ENCODE assay signal across 15 cellular contexts in the genomic region with DNA sequence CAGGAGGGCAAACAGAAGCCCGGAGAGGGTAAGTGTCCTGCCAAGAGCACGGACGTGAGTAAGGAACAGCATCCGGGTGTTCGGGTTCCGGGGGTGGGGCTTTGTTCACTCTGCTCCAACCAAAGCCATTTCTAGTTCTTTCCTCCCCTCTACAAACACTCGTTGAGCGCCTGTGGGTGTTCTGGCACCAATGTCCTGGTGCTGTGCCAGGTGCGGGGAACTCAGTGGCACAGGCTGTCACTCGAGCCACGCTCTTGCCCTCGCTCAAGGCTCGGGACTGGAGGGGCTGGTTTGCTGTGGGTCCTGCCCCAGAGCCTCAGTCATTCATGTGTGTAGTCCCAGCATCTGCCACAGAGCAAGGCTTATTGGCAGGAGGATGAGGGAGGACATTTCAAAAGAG.
DNase-seq lines count a peak whose midpoint lies in the region; FAIRE-seq and TF ChIP-seq lines count a peak whose summit lies in the region.
"Had no signal": no experiment of that assay in that cellular context is flagged by ENCODE, and none has a peak within 500 bp of the region (broad histone marks: within the 10 kb centered on the region; RNA-seq: fewer than 3 reads in every experiment).

No MANE protein-coding gene starts in this region.

- no peak overlapping the region for H3K27ac Mint-ChIP-seq in H9
- H3K27ac Mint-ChIP-seq: activated T-cell treated with anti-CD3 and anti-CD28 coated beads, Interleukin-2, amount 50 U/mL, for 72 hours; stimulated activated naive B cell treated with anti-CD40 and anti-IgM and Interleukin-4, amounts not matched to agents 10 μg/mL and 1 μg/mL and 100 μg/mL, for 72 hours had no signal

- peaks cover 2% of the 10 kb centered on the region for H3K9me1 ChIP-seq in keratinocyte (ENCODE audit: control insufficient read depth, extremely low read depth, insufficient read depth, low read length)

- H4K5ac ChIP-seq in H9 (ENCODE audit: insufficient read length, low read depth, low read length) = no peak overlapping the region

- H2BK120ac ChIP-seq in H9 (ENCODE audit: low read depth, low read length, poor library complexity, severe bottlenecking) = no peak overlapping the region

- H3K4me1 ChIP-seq in keratinocyte (ENCODE audit: control insufficient read depth, extremely low read depth, insufficient read depth, low read length) (peaks cover 3% of the 10 kb centered on the region), H9 (ENCODE audit: insufficient read depth, low read length) (peaks cover 5% of the 10 kb centered on the region; the same call in 1 of the 2 replicates)

- H4K8ac ChIP-seq in H9 (replicated peaks; ENCODE audit: insufficient read length, low read depth, low read length) = no peak overlapping the region

- no peaks in the 10 kb centered on the region for H3K36me3 ChIP-seq in keratinocyte (ENCODE audit: control insufficient read depth in 2 of 2, extremely low read depth in 1 of 2, insufficient read depth in 2 of 2, low read length in 2 of 2)

- no peak overlapping the region for H2AFZ ChIP-seq in keratinocyte (ENCODE audit: control insufficient read depth, low read length)
- H2AFZ ChIP-seq in H9 (ENCODE audit: low read length) = no peak overlapping the region

- no peak overlapping the region for H2BK15ac ChIP-seq in H9 (ENCODE audit: low read depth, low read length)

- no peak overlapping the region for H4K91ac ChIP-seq in H9 (ENCODE audit: insufficient read length, low read depth, low read length)

- peaks cover 15 to 18% of the 10 kb centered on the region in 2 experiments for H3K4me1 Mint-ChIP-seq in H9
- H3K4me1 Mint-ChIP-seq: stimulated activated naive B cell treated with anti-CD40 and anti-IgM and Interleukin-4, amounts not matched to agents 10 μg/mL and 1 μg/mL and 100 μg/mL, for 72 hours had no signal

- H3K27me3 Mint-ChIP-seq in H9 (ENCODE audit: low read depth) = peaks cover 2% of the 10 kb centered on the region
- H3K27me3 Mint-ChIP-seq: stimulated activated naive B cell treated with anti-CD40 and anti-IgM and Interleukin-4, amounts not matched to agents 10 μg/mL and 1 μg/mL and 100 μg/mL, for 72 hours had no signal

- FAIRE-seq in keratinocyte (lab: Jason Lieb, UNC) = no peak
- FAIRE-seq: D721Med, GM12891 had no signal

- peaks cover 5 to 17% (median 5%) of the 10 kb centered on the region in 3 experiments; a peak in 4 of 7 replicates for H3K36me3 Mint-ChIP-seq in H9 (ENCODE audit: insufficient read depth in 1 of 3, low read depth in 3 of 3)
- H3K36me3 Mint-ChIP-seq: stimulated activated naive B cell treated with anti-CD40 and anti-IgM and Interleukin-4, amounts not matched to agents 10 μg/mL and 1 μg/mL and 100 μg/mL, for 72 hours had no signal

- no peak overlapping the region for H3K4me3 Mint-ChIP-seq in H9
- H3K4me3 Mint-ChIP-seq: activated T-cell treated with anti-CD3 and anti-CD28 coated beads, Interleukin-2, amount 50 U/mL, for 72 hours; nephron; stimulated activated naive B cell treated with anti-CD40 and anti-IgM and Interleukin-4, amounts not matched to agents 10 μg/mL and 1 μg/mL and 100 μg/mL, for 72 hours had no signal

- DNase-seq in NCI-H1694 (lab: John Stamatoyannopoulos, UW) (peak; percentile 96), caudate nucleus (lab: John Stamatoyannopoulos, UW) (peak in 60 of 61 donors; percentile 26 to 91 (median 82)), keratinocyte (ENCODE audit: low read depth, low spot score) (no peak), substantia nigra (lab: John Stamatoyannopoulos, UW) (peak in 48 of 49 donors; percentile 41 to 95 (median 78)), H9 (no peak), AG08395 (ENCODE audit: low spot score) (no peak), epidermal melanocyte (ENCODE audit: insufficient read length, low spot score) (no peak), activated gamma-delta T cell (lab: John Stamatoyannopoulos, UW) (no peak)
- DNase-seq: activated T-cell treated with anti-CD3 and anti-CD28 coated beads, Interleukin-2, amount 50 U/mL, for 72 hours; NCI-H526; stimulated activated naive B cell treated with anti-CD40 and anti-IgM and Interleukin-4, amounts not matched to agents 10 μg/mL and 1 μg/mL and 100 μg/mL, for 72 hours had no signal

- H2AK5ac ChIP-seq in H9 (ENCODE audit: insufficient read length, low read length) = no peak overlapping the region

- H3K9me3 ChIP-seq in keratinocyte (ENCODE audit: control insufficient read depth, low read depth, low read length) = no peaks in the 10 kb centered on the region
- no peaks in the 10 kb centered on the region for H3K9me3 ChIP-seq in H9 (ENCODE audit: control insufficient read depth, low read depth, low read length)

- no peaks in the 10 kb centered on the region for H3K27me3 ChIP-seq in keratinocyte (ENCODE audit: control insufficient read depth, extremely low read depth, insufficient read depth, low read length)
- H3K27me3 ChIP-seq in H9 (ENCODE audit: insufficient read depth, low read length) = no peaks in the 10 kb centered on the region

- H2BK5ac ChIP-seq in H9 (ENCODE audit: insufficient read length, low read length) = no peak overlapping the region

- H3K4ac ChIP-seq in H9 (ENCODE audit: low read depth, low read length) = no peak overlapping the region

- no peak overlapping the region for H3K56ac ChIP-seq in H9 (ENCODE audit: insufficient read length, low read depth, low read length)

- WGBS in H9 (ENCODE audit: extremely low coverage, insufficient read length, low lambda C conversion rate) = no CpG with 5 or more reads among the region's 13 CpGs

- no peak for TF ChIP-seq CTCF in keratinocyte (optimal IDR thresholded peaks at IDR 0.05 in 1 of 3, IDR thresholded peaks at IDR 0.05 in 1 of 3, conservative IDR thresholded peaks at IDR 0.05 in 1 of 3; ENCODE audit: extremely low read depth in 1 of 3, insufficient read depth in 2 of 3, low read length in 3 of 3)
- TF ChIP-seq CTCF in H9 (conservative IDR thresholded peaks at IDR 0.05) = no peak

- no peak overlapping the region for H3K4me3 ChIP-seq in keratinocyte (ENCODE audit: control insufficient read depth in 2 of 3, extremely low read depth in 1 of 3, insufficient read depth in 2 of 3, low read depth in 1 of 3, low read length in 3 of 3)
- H3K4me3 ChIP-seq: SK-N-MC had no signal

- no peaks in the 10 kb centered on the region for H3K23me2 ChIP-seq in H9 (ENCODE audit: insufficient read length, low read depth, low read length, poor library complexity, severe bottlenecking)

- H3T11ph ChIP-seq in H9 (ENCODE audit: low read length) = no peak overlapping the region

- H3K27ac ChIP-seq in caudate nucleus (ENCODE audit: low read depth, low read length) = peak overlapping the region; percentile 94
- H3K27ac ChIP-seq in keratinocyte (ENCODE audit: control insufficient read depth, insufficient read depth, low read length) = no peak overlapping the region
- H3K27ac ChIP-seq in substantia nigra (ENCODE audit: low read depth, low read length, poor library complexity, severe bottlenecking) = peak overlapping the region; percentile 99
- H3K27ac ChIP-seq in H9 (ENCODE audit: insufficient read length, low read depth, low read length) = no peak overlapping the region
- H3K27ac ChIP-seq: SK-N-MC had no signal

- H3K79me2 ChIP-seq in keratinocyte (ENCODE audit: control insufficient read depth, insufficient read depth, low read length) (no peaks in the 10 kb centered on the region), H9 (ENCODE audit: insufficient read depth, low read length) (no peaks in the 10 kb centered on the region)

- no peak overlapping the region for H3K14ac ChIP-seq in H9 (ENCODE audit: insufficient read depth, low read length)

- H3K79me1 ChIP-seq in H9 (ENCODE audit: insufficient read depth, low read depth, low read length, poor library complexity, severe bottlenecking) = no peaks in the 10 kb centered on the region

- peaks cover 3 to 7% of the 10 kb centered on the region in 2 experiments; a peak in 3 of 5 replicates for H3K9me3 Mint-ChIP-seq in H9
- H3K9me3 Mint-ChIP-seq: activated T-cell treated with anti-CD3 and anti-CD28 coated beads, Interleukin-2, amount 50 U/mL, for 72 hours; nephron had no signal

- no peak overlapping the region for H3K18ac ChIP-seq in H9 (ENCODE audit: insufficient read length, low read depth, low read length)

- peak overlapping the region; percentile 22 for H3K4me2 ChIP-seq in keratinocyte (ENCODE audit: control insufficient read depth, extremely low read depth, insufficient read depth, low read depth, low read length)
- no peak overlapping the region for H3K4me2 ChIP-seq in H9 (ENCODE audit: insufficient read depth, insufficient read length, low read length)

- H4K20me1 ChIP-seq in keratinocyte (ENCODE audit: control insufficient read depth, extremely low read depth, insufficient read depth, low read length) (no peaks in the 10 kb centered on the region), H9 (ENCODE audit: control insufficient read depth, insufficient read depth, insufficient read length) (no peaks in the 10 kb centered on the region)

- H3K9ac ChIP-seq in keratinocyte (ENCODE audit: control insufficient read depth, extremely low read depth, insufficient read depth, low read length) (no peak overlapping the region), H9 (ENCODE audit: extremely low read depth, insufficient read length, low read length) (no peak overlapping the region)

- H3K23ac ChIP-seq in H9 (ENCODE audit: insufficient read length, low read depth, low read length) = no peak overlapping the region

- H2BK12ac ChIP-seq in H9 (ENCODE audit: insufficient read length, low read depth, low read length) = no peak overlapping the region

- dilution Hi-C loops in keratinocyte (cut with MboI; ENCODE audit: extremely low pct_ligation_motif_present, low sequenced_read_pairs) = no loop called here

- H2BK20ac ChIP-seq in H9 (ENCODE audit: low read depth, low read length, poor library complexity, severe bottlenecking) = no peak overlapping the region

Comparison
In these comparisons a context has a peak if more than half of its experiments do, and no peak if none do; other contexts are left out.
1. DNase-seq: peak in NCI-H1694 (single experiment), caudate nucleus (60 of 61) and substantia nigra (48 of 49); none in keratinocyte (single experiment), H9 (single experiment), AG08395 (single experiment), epidermal melanocyte (single experiment) and activated gamma-delta T cell (single experiment).
2. H3K27ac ChIP-seq: peak in caudate nucleus (single experiment) and substantia nigra (single experiment); none in keratinocyte (single experiment) and H9 (single experiment).